In the genomic region with DNA sequence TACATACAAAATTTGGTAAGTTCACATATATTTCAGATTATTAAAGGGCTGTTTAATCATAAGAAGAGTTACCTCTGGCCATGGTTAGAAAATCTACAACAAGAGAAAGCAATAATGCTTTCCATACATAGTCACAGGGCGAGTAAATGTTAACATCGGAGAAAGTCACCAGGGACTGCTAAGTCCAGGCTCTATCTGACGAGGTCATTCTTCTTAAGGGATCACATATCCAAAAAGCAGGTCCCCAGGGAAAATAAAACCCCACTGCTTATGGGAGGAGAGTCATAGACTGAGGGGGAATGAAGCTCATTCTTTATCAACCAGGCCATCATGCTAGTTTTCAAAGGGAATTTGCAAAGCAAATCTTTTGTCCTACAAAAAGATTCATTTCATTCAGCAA, we compare ENCODE assay signal across 1 cellular context.
TF ChIP-seq lines count a peak whose summit lies in the region.

No MANE protein-coding gene starts in this region.

TF ChIP-seq in A549, 52 proteins besides CTCF, POLR2A, EP300 and RAD21:
- TF ChIP-seq EHF (CRISPR knock-in tag; IDR thresholded peaks at IDR 0.05) (no peak), FOXS1 (CRISPR knock-in tag; IDR thresholded peaks at IDR 0.05) (no peak), CHD4 (IDR thresholded peaks at IDR 0.05; ENCODE audit: borderline replicate concordance) (no peak), JUN (IDR thresholded peaks at IDR 0.05) (no peak), RFX5 (IDR thresholded peaks at IDR 0.05) (no peak), CBX2 (IDR thresholded peaks at IDR 0.05; ENCODE audit: borderline replicate concordance, low read depth) (no peak), ZFP36 (IDR thresholded peaks at IDR 0.05; ENCODE audit: borderline replicate concordance, partially characterized antibody) (no peak), MYC (IDR thresholded peaks at IDR 0.05; ENCODE audit: borderline replicate concordance, low read length) (no peak), CBX8 (IDR thresholded peaks at IDR 0.05) (no peak), HEYL (CRISPR knock-in tag; IDR thresholded peaks at IDR 0.05) (no peak), TFCP2L1 (CRISPR knock-in tag; IDR thresholded peaks at IDR 0.05) (no peak), POLR2AphosphoS2 (conservative IDR thresholded peaks at IDR 0.05; ENCODE audit: low read length) (no peak), CEBPB (IDR thresholded peaks at IDR 0.05) (no peak)
- TF ChIP-seq, protein P1, sequence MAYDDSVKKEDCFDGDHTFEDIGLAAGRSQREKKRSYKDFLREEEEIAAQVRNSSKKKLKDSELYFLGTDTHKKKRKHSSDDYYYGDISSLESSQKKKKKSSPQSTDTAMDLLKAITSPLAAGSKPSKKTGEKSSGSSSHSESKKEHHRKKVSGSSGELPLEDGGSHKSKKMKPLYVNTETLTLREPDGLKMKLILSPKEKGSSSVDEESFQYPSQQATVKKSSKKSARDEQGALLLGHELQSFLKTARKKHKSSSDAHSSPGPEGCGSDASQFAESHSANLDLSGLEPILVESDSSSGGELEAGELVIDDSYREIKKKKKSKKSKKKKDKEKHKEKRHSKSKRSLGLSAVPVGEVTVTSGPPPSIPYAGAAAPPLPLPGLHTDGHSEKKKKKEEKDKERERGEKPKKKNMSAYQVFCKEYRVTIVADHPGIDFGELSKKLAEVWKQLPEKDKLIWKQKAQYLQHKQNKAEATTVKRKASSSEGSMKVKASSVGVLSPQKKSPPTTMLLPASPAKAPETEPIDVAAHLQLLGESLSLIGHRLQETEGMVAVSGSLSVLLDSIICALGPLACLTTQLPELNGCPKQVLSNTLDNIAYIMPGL (CRISPR knock-in tag; IDR thresholded peaks at IDR 0.05; ENCODE audit: borderline replicate concordance), result no peak
- TF ChIP-seq, protein P2, sequence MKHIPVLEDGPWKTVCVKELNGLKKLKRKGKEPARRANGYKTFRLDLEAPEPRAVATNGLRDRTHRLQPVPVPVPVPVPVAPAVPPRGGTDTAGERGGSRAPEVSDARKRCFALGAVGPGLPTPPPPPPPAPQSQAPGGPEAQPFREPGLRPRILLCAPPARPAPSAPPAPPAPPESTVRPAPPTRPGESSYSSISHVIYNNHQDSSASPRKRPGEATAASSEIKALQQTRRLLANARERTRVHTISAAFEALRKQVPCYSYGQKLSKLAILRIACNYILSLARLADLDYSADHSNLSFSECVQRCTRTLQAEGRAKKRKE (CRISPR knock-in tag; IDR thresholded peaks at IDR 0.05; ENCODE audit: low read depth), result no peak
- TF ChIP-seq, protein P3, sequence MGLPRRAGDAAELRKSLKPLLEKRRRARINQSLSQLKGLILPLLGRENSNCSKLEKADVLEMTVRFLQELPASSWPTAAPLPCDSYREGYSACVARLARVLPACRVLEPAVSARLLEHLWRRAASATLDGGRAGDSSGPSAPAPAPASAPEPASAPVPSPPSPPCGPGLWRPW (IDR thresholded peaks at IDR 0.05), result no peak
- TF ChIP-seq, protein P4, sequence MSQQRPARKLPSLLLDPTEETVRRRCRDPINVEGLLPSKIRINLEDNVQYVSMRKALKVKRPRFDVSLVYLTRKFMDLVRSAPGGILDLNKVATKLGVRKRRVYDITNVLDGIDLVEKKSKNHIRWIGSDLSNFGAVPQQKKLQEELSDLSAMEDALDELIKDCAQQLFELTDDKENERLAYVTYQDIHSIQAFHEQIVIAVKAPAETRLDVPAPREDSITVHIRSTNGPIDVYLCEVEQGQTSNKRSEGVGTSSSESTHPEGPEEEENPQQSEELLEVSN (IDR thresholded peaks at IDR 0.05; ENCODE audit: borderline replicate concordance, low read depth), result no peak
- TF ChIP-seq, protein P5, sequence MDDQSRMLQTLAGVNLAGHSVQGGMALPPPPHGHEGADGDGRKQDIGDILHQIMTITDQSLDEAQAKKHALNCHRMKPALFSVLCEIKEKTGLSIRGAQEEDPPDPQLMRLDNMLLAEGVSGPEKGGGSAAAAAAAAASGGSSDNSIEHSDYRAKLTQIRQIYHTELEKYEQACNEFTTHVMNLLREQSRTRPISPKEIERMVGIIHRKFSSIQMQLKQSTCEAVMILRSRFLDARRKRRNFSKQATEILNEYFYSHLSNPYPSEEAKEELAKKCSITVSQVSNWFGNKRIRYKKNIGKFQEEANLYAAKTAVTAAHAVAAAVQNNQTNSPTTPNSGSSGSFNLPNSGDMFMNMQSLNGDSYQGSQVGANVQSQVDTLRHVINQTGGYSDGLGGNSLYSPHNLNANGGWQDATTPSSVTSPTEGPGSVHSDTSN (IDR thresholded peaks at IDR 0.05), result no peak
